ENCODE assay signal across 8 cellular contexts in genomic region chr5:90606539-90606938, GRCh38. TPM values are rescaled to one million over a fixed set of nuclear protein-coding genes. Genes with fewer than 3 reads are reported as not detected.
DNase-seq lines count a peak whose midpoint lies in the region; FAIRE-seq and TF ChIP-seq lines count a peak whose summit lies in the region.

No MANE protein-coding gene starts in this region.

- H3K4me3 ChIP-seq in colonic mucosa (no peak overlapping the region), small intestine (ENCODE audit: low read depth in 1 of 2, low read length in 2 of 2) (no peak overlapping the region)

- H3K9me3 ChIP-seq in colonic mucosa (no peaks in the 10 kb centered on the region), small intestine (ENCODE audit: control insufficient read depth, low read depth) (no peaks in the 10 kb centered on the region)

- H3K9ac ChIP-seq in colonic mucosa (ENCODE audit: low read depth in 2 of 2, low read length in 2 of 2): no peak overlapping the region

- H3K36me3 ChIP-seq in colonic mucosa (no peaks in the 10 kb centered on the region), small intestine (ENCODE audit: control insufficient read depth in 2 of 2, insufficient read depth in 2 of 2, low read length in 2 of 2) (no peaks in the 10 kb centered on the region)

- 6 to 54% (median 29%) methylated on average over 2 of the region's 2 CpGs for WGBS in small intestine, 3 donors

- TF ChIP-seq CTCF in colonic mucosa (IDR thresholded peaks at IDR 0.05): peak; percentile 33

- no peak for FAIRE-seq in small intestine (lab: Jason Lieb, UNC)

- DNase-seq in NCI-H82 (lab: John Stamatoyannopoulos, UW): peak; percentile 23
- DNase-seq in NCI-H82 treated with DMSO at 0.1 percent for 48 hours (lab: John Stamatoyannopoulos, UW; ENCODE audit: unreplicated experiment): no peak
- DNase-seq in NAMALWA (ENCODE audit: low spot score): peak; percentile 24
- DNase-seq in colonic mucosa: no peak
- peak; percentile 12 for DNase-seq in small intestine
- DNase-seq in activated CD8-positive, alpha-beta memory T cell treated with anti-CD3 and anti-CD28 coated beads, Interleukin-2, amount 50 U/mL, for 48 hours: no peak
- no peak for DNase-seq in H4 (ENCODE audit: low spot score)
- no peak for DNase-seq in NCI-H345 treated with DMSO at 0.1 percent for 48 hours (lab: John Stamatoyannopoulos, UW; ENCODE audit: unreplicated experiment)

- H3K27me3 ChIP-seq in colonic mucosa (no peaks in the 10 kb centered on the region), small intestine (ENCODE audit: control insufficient read depth in 2 of 2, insufficient read depth in 2 of 2, low read length in 2 of 2) (no peaks in the 10 kb centered on the region)

- no peaks in the 10 kb centered on the region for H3K4me1 ChIP-seq in colonic mucosa
- no peaks in the 10 kb centered on the region for H3K4me1 ChIP-seq in small intestine (ENCODE audit: control insufficient read depth in 2 of 2, insufficient read depth in 1 of 2, low read depth in 1 of 2, low read length in 1 of 2)

- intact Hi-C loops in colonic mucosa (cut with DNase I): loop anchor here (5.0 kb wide), 1 partner anchor 176 kb away; no protein-coding TSS in a partner anchor

- H3K27ac ChIP-seq in colonic mucosa (no peak overlapping the region), small intestine (ENCODE audit: low read depth in 1 of 2, low read length in 1 of 2) (no peak overlapping the region)

RNA-seq across cellular contexts. Expression of gene ADGRV1, which starts 47.9 kb away (rescaled TPM):
- 10 to 100 TPM in 1 of 2 donors, 1 to 10 TPM in 1; 5.1 to 12.9 TPM for total RNA-seq in colonic mucosa
- polyA plus RNA-seq in small intestine: 1 to 10 TPM in 2 of 3 donors, not detected in 1; 2.6 to 2.9 TPM
- total RNA-seq in H4 (2014; rRNA removed; shearing (Covaris generic)): 13.0 and 14.2 TPM in 2 replicates

Comparison
In these comparisons a context has a peak if more than half of its experiments do, and no peak if none do; other contexts are left out.
1. DNase-seq: peak in NCI-H82 (single experiment), NAMALWA (single experiment) and small intestine (single experiment); none in NCI-H82 treated with DMSO at 0.1 percent for 48 hours (single experiment), colonic mucosa (single experiment), activated CD8-positive, alpha-beta memory T cell treated with anti-CD3 and anti-CD28 coated beads, Interleukin-2, amount 50 U/mL, for 48 hours (single experiment), H4 (single experiment) and NCI-H345 treated with DMSO at 0.1 percent for 48 hours (single experiment).